In genomic region chr15:80605591-80606150, GRCh38 we compare ENCODE assay signal across 19 cellular contexts.
DNase-seq lines count a peak whose midpoint lies in the region; ATAC-seq, FAIRE-seq and TF ChIP-seq lines count a peak whose summit lies in the region.
"Had no signal": no experiment of that assay in that cellular context is flagged by ENCODE, and none has a peak within 500 bp of the region (broad histone marks: within the 10 kb centered on the region; RNA-seq: fewer than 3 reads in every experiment).

No MANE protein-coding gene starts in this region.

- WGBS in trophoblast cell (ENCODE audit: extremely low coverage, insufficient coverage, insufficient read length): no CpG with 5 or more reads among the region's 6 CpGs
- WGBS in aorta, 2 donors: 87 to 88% methylated on average over 6 of the region's 6 CpGs

- no peaks in the 10 kb centered on the region for H3K79me1 ChIP-seq in trophoblast cell (ENCODE audit: low read length)

- H3K9me3 ChIP-seq in trophoblast cell (ENCODE audit: insufficient read depth, low read depth, low read length) (no peaks in the 10 kb centered on the region), aorta (ENCODE audit: control insufficient read depth, low read length) (peaks cover 1% of the 10 kb centered on the region)
- H3K9me3 ChIP-seq: A549, Caco-2 had no signal

- H3K4me1 ChIP-seq in trophoblast cell (ENCODE audit: control insufficient read depth in 1 of 2, insufficient read depth in 2 of 2, low read length in 2 of 2) (no peaks in the 10 kb centered on the region), aorta (ENCODE audit: control insufficient read depth in 1 of 2, insufficient read depth in 2 of 2, low read length in 2 of 2) (no peaks in the 10 kb centered on the region)
- H3K4me1 ChIP-seq: A549, Caco-2 had no signal

- H3K18ac ChIP-seq in trophoblast cell (ENCODE audit: low read length): no peak overlapping the region

- H3K79me2 ChIP-seq in trophoblast cell (ENCODE audit: control insufficient read depth, insufficient read depth, low read length, poor library complexity): no peaks in the 10 kb centered on the region

- DNase-seq in activated CD8-positive, alpha-beta memory T cell treated with anti-CD3 and anti-CD28 coated beads for 24 hours: peak; percentile 30
- DNase-seq in activated CD8-positive, alpha-beta memory T cell treated with anti-CD3 and anti-CD28 coated beads, Interleukin-2, amount 50 U/mL, for 4 hours: no peak
- DNase-seq in cerebellar cortex (ENCODE audit: low spot score) (peak; percentile 75), islet precursor cell (peak; percentile 24), trophoblast cell (peak; percentile 88 to 96), aorta (no peak), GM12891 (ENCODE audit: insufficient read length, low spot score) (no peak), occipital lobe (lab: John Stamatoyannopoulos, UW) (no peak)
- DNase-seq: AML-193; Caco-2; CD4-positive, alpha-beta T cell; GDM1; H9 had no signal

- no peak overlapping the region for H4K12ac ChIP-seq in trophoblast cell (ENCODE audit: low read depth, low read length)

- no peak overlapping the region for H2BK120ac ChIP-seq in trophoblast cell (ENCODE audit: insufficient read depth, low read length, poor library complexity)

- H4K91ac ChIP-seq in trophoblast cell (ENCODE audit: low read depth, low read length): no peak overlapping the region

- H4K8ac ChIP-seq in trophoblast cell (ENCODE audit: low read depth, low read length): no peak overlapping the region

- H3K9ac ChIP-seq in trophoblast cell (ENCODE audit: low read length): no peak overlapping the region

- no peak for TF ChIP-seq POLR2A in GM12891 (IDR thresholded peaks at IDR 0.05; ENCODE audit: low read depth, low read length)

- no peak overlapping the region for H3K4me3 ChIP-seq in trophoblast cell (ENCODE audit: low read depth, low read length)
- H3K4me3 ChIP-seq in aorta (ENCODE audit: low read length in 2 of 2): no peak overlapping the region
- H3K4me3 ChIP-seq: A549 had no signal

- no peak for ATAC-seq in aorta (ENCODE audit: low FRiP score)
- ATAC-seq: A549, HepG2 had no signal

- H2AFZ ChIP-seq in trophoblast cell (ENCODE audit: insufficient read depth, low read length, poor library complexity): no peak overlapping the region

- no peaks in the 10 kb centered on the region for H3K36me3 ChIP-seq in trophoblast cell (ENCODE audit: control insufficient read depth in 1 of 2, insufficient read depth in 2 of 2, low read length in 2 of 2)
- H3K36me3 ChIP-seq in aorta (ENCODE audit: control insufficient read depth in 1 of 2, insufficient read depth in 2 of 2, low read length in 1 of 2): no peaks in the 10 kb centered on the region

- H3K27ac ChIP-seq in trophoblast cell (ENCODE audit: low read depth, low read length): no peak overlapping the region
- no peak overlapping the region for H3K27ac ChIP-seq in aorta (ENCODE audit: low read depth in 1 of 2, low read length in 2 of 2)
- H3K27ac ChIP-seq: 22Rv1, A549, C4-2B had no signal

- FAIRE-seq in GM12891 (lab: Jason Lieb, UNC): no peak
- FAIRE-seq: A549, D721Med, H1, HepG2 had no signal

- H3K14ac ChIP-seq in trophoblast cell (ENCODE audit: low read length): no peak overlapping the region

- intact Hi-C loops in aorta (cut with DNase I): no loop called here

- H2BK12ac ChIP-seq in trophoblast cell (ENCODE audit: low read length): no peak overlapping the region

- no peak overlapping the region for H3K23ac ChIP-seq in trophoblast cell (ENCODE audit: low read length)

- no peak overlapping the region for H2AK5ac ChIP-seq in trophoblast cell (ENCODE audit: low read length)

- H3K27me3 ChIP-seq in trophoblast cell (ENCODE audit: insufficient read depth, low read length): no peaks in the 10 kb centered on the region
- H3K27me3 ChIP-seq in aorta (ENCODE audit: control insufficient read depth in 1 of 2, insufficient read depth in 2 of 2, low read length in 1 of 2): no peaks in the 10 kb centered on the region

- no peak overlapping the region for H3K4me2 ChIP-seq in trophoblast cell (ENCODE audit: low read length)
- H3K4me2 ChIP-seq: A549 had no signal

- H3K4ac ChIP-seq in trophoblast cell (ENCODE audit: low read depth, low read length): no peak overlapping the region

- H2BK5ac ChIP-seq in trophoblast cell (ENCODE audit: low read depth, low read length, poor library complexity): no peak overlapping the region

TF ChIP-seq in GM12891, 5 proteins besides CTCF, POLR2A, EP300 and RAD21:
- TF ChIP-seq POLR2AphosphoS5 (IDR thresholded peaks at IDR 0.05; ENCODE audit: low read depth, low read length): no peak
- TF ChIP-seq PAX5 (IDR thresholded peaks at IDR 0.05; ENCODE audit: insufficient read depth, low read length, severe bottlenecking): no peak
- TF ChIP-seq SPI1 (IDR thresholded peaks at IDR 0.05; ENCODE audit: low read depth, low read length): no peak
- TF ChIP-seq TAF1 (IDR thresholded peaks at IDR 0.05; ENCODE audit: low read depth, low read length): no peak
- no peak for TF ChIP-seq POU2F2 (IDR thresholded peaks at IDR 0.05; ENCODE audit: low read depth, low read length)

Comparison
In these comparisons a context has a peak if more than half of its experiments do, and no peak if none do; other contexts are left out.
1. DNase-seq: peak in activated CD8-positive, alpha-beta memory T cell treated with anti-CD3 and anti-CD28 coated beads for 24 hours (single experiment), cerebellar cortex (single experiment), islet precursor cell (single experiment) and trophoblast cell (2 of 2); none in activated CD8-positive, alpha-beta memory T cell treated with anti-CD3 and anti-CD28 coated beads, Interleukin-2, amount 50 U/mL, for 4 hours (single experiment), aorta (0 of 2), GM12891 (single experiment) and occipital lobe (single experiment).